9 cellular contexts compared by ENCODE assay signal in genomic region chr1:150486966-150487762, GRCh38. TPM values are rescaled to one million over a fixed set of nuclear protein-coding genes. Genes with fewer than 3 reads are reported as not detected.
DNase-seq lines count a peak whose midpoint lies in the region; ATAC-seq, FAIRE-seq and TF ChIP-seq lines count a peak whose summit lies in the region.
"Had no signal": no experiment of that assay in that cellular context is flagged by ENCODE, and none has a peak within 500 bp of the region (broad histone marks: within the 10 kb centered on the region; RNA-seq: fewer than 3 reads in every experiment).

TSS of gene TARS2 (plus strand) at chr1:150487419. CDS start at chr1:150487451, 32 bp downstream.

- DNase-seq in AG08396 (ENCODE audit: low spot score), result peak; percentile 94
- peak; percentile 100 for DNase-seq in NCI-H345 (lab: John Stamatoyannopoulos, UW)
- peak; percentile 78 for DNase-seq in activated B cell treated with CpG ODN at 0.5 μM for 24 hours
- peak; percentile 88 to 96 for DNase-seq in central memory CD8-positive, alpha-beta T cell (ENCODE audit: low spot score in 2 of 2)
- DNase-seq in stimulated activated CD4-positive, alpha-beta T cell treated with anti-CD3 and anti-CD28 coated beads, Interleukin-12 subunit alpha, Interleukin-12 subunit beta, amount 100 ng/mL, for 4 hours, result peak; percentile 88

- ATAC-seq in HG03196 (IDR thresholded peaks at IDR 0.05; ENCODE audit: unreplicated experiment) (peak; percentile 99), activated B cell treated with CpG ODN at 0.5 μM for 24 hours (ENCODE audit: low read depth) (peak; percentile 100)
- peak; percentile 100 for ATAC-seq in central memory CD8-positive, alpha-beta T cell (replicated peaks; ENCODE audit: extremely low read depth, poor library complexity, severe bottlenecking)

- H3K36me3 Mint-ChIP-seq in activated B cell treated with CpG ODN at 0.5 μM for 24 hours (ENCODE audit: low read depth), result peaks cover 39% of the 10 kb centered on the region
- H3K36me3 Mint-ChIP-seq in central memory CD8-positive, alpha-beta T cell (ENCODE audit: insufficient read depth), result peaks cover 25% of the 10 kb centered on the region

- H3K9me3 Mint-ChIP-seq in activated B cell treated with CpG ODN at 0.5 μM for 24 hours, result no peaks in the 10 kb centered on the region
- no peaks in the 10 kb centered on the region for H3K9me3 Mint-ChIP-seq in central memory CD8-positive, alpha-beta T cell

- POLR2A ChIA-PET in activated B cell treated with CpG ODN at 0.5 μM for 24 hours (lab: Charles Lee), result interaction anchor here (0.5 to 3.4 kb wide), 21 partner anchors 8 to 451 kb away, joined by 3 to 41 read pairs (median 4); partner anchors contain the start of genes ENSA, FALEC, GOLPH3L and MCL1

- TF ChIP-seq CTCF in activated B cell treated with CpG ODN at 0.5 μM for 24 hours (IDR thresholded peaks at IDR 0.05), result no peak

- CTCF ChIA-PET in activated B cell treated with CpG ODN at 0.5 μM for 24 hours (lab: Charles Lee), result interaction anchor here (0.6 to 1.5 kb wide), 2 partner anchors 28 to 192 kb away, joined by 4 read pairs; partner anchors contain the start of gene FALEC

- in situ Hi-C loops in GM18951 (cut with MboI; ENCODE audit: low sequenced_read_pairs, unreplicated experiment), result no loop called here

- peak within 1 kb of the TSS; percentile 96 for H3K4me3 Mint-ChIP-seq in activated B cell treated with CpG ODN at 0.5 μM for 24 hours
- peak within 1 kb of the TSS; percentile 92 for H3K4me3 Mint-ChIP-seq in central memory CD8-positive, alpha-beta T cell

- H3K27me3 Mint-ChIP-seq in activated B cell treated with CpG ODN at 0.5 μM for 24 hours, result no peaks in the 10 kb centered on the region
- H3K27me3 Mint-ChIP-seq in central memory CD8-positive, alpha-beta T cell, result no peaks in the 10 kb centered on the region

- intact Hi-C loops in activated B cell treated with CpG ODN at 0.5 μM for 24 hours (cut with micrococcal nuclease), result loop anchor here (1.0 kb wide), 3 partner anchors 28 to 487 kb away; partner anchors contain the start of genes CERS2, FALEC and MRPS21

- peak; percentile 91 for TF ChIP-seq POLR2A in GM18951 (IDR thresholded peaks at IDR 0.05; ENCODE audit: extremely low read depth, insufficient read depth, insufficient read length)

- peaks cover 18% of the 10 kb centered on the region for H3K4me1 Mint-ChIP-seq in activated B cell treated with CpG ODN at 0.5 μM for 24 hours
- H3K4me1 Mint-ChIP-seq in central memory CD8-positive, alpha-beta T cell, result peaks cover 22% of the 10 kb centered on the region

- FAIRE-seq in islet of Langerhans (lab: Jason Lieb, UNC), result peak; percentile 82
- FAIRE-seq: colon had no signal

- peak within 1 kb of the TSS; percentile 98 for H3K27ac Mint-ChIP-seq in activated B cell treated with CpG ODN at 0.5 μM for 24 hours
- peak within 1 kb of the TSS; percentile 92 for H3K27ac Mint-ChIP-seq in central memory CD8-positive, alpha-beta T cell (ENCODE audit: low read depth)

RNA-seq across cellular contexts. Expression of gene TARS2, which starts in this region (rescaled TPM):
- 42.6 and 50.7 TPM in 2 replicates for total RNA-seq in activated B cell treated with CpG ODN at 0.5 μM for 24 hours

Comparison
In these comparisons a context has a peak if more than half of its experiments do, and no peak if none do; other contexts are left out.
1. Peak in every context shown above with its lines: DNase-seq and ATAC-seq.